ENCODE assay signal across 8 cellular contexts in genomic region chr2:43219383-43220228, GRCh38. TPM values are rescaled to one million over a fixed set of nuclear protein-coding genes. Genes with fewer than 3 reads are reported as not detected.
DNase-seq lines count a peak whose midpoint lies in the region; ATAC-seq and TF ChIP-seq lines count a peak whose summit lies in the region.

No MANE protein-coding gene starts in this region.

- ATAC-seq in GM18909 (IDR thresholded peaks at IDR 0.05; ENCODE audit: poor library complexity, unreplicated experiment) (peak; percentile 60), HG03135 (IDR thresholded peaks at IDR 0.05; ENCODE audit: unreplicated experiment) (peak; percentile 52)

- no peaks in the 10 kb centered on the region for H3K27me3 ChIP-seq in endocrine pancreas (ENCODE audit: control insufficient read depth, insufficient read depth, low read length)

- H3K4me1 ChIP-seq in endocrine pancreas (ENCODE audit: control insufficient read depth, insufficient read depth, low read length) (peaks cover 16% of the 10 kb centered on the region), mesodermal cell (ENCODE audit: control insufficient read depth, insufficient read depth, low read length, poor library complexity, severe bottlenecking) (peaks cover 51% of the 10 kb centered on the region)

- H3K9ac ChIP-seq in endocrine pancreas (ENCODE audit: control insufficient read depth, insufficient read depth, low read length): peak overlapping the region; percentile 62

- peak overlapping the region; percentile 96 for H3K27ac ChIP-seq in mesodermal cell (ENCODE audit: low read depth, low read length, severe bottlenecking)

- H3K9me3 ChIP-seq in endocrine pancreas (ENCODE audit: control insufficient read depth, low read length) (no peaks in the 10 kb centered on the region), mesodermal cell (ENCODE audit: control insufficient read depth, low read length) (no peaks in the 10 kb centered on the region)

- peak; percentile 6 for TF ChIP-seq CTCF in AG09309 (IDR thresholded peaks at IDR 0.05; ENCODE audit: control insufficient read depth, insufficient read depth, low read depth, low read length, missing control alignments)

- H3K4me3 ChIP-seq in AG09309 (ENCODE audit: control insufficient read depth, low read depth, low read length) (peak overlapping the region; percentile 34), endocrine pancreas (ENCODE audit: control insufficient read depth, insufficient read depth, low read length) (peak overlapping the region; percentile 49), mesodermal cell (ENCODE audit: extremely low read depth, insufficient read depth, low read length, poor library complexity, severe bottlenecking) (peak overlapping the region; percentile 30)

- H3K36me3 ChIP-seq in endocrine pancreas (ENCODE audit: control insufficient read depth, insufficient read depth, low read length) (no peaks in the 10 kb centered on the region), mesodermal cell (ENCODE audit: control insufficient read depth, insufficient read depth, low read length) (peaks cover 22% of the 10 kb centered on the region)

- 8 to 15% methylated on average over 23 to 29 of the region's 35 CpGs for WGBS in mesodermal cell (ENCODE audit: insufficient coverage in 2 of 2), 2 experiments

- DNase-seq in AG09309 (ENCODE audit: low read depth) (no peak), NOMO-1 treated with DMSO at 0.1 percent for 48 hours (lab: John Stamatoyannopoulos, UW; ENCODE audit: unreplicated experiment) (peak; percentile 92)
- DNase-seq in activated CD8-positive, alpha-beta memory T cell treated with anti-CD3 and anti-CD28 coated beads for 48 hours (ENCODE audit: low read depth in 2 of 3, low spot score in 2 of 3): peak; percentile 56 to 68 (median 62)
- peak; percentile 65 to 68 for DNase-seq in stimulated activated CD8-positive, alpha-beta memory T cell treated with anti-CD3 and anti-CD28 coated beads, Interleukin-2, amount 100 ng/mL, for 48 hours (ENCODE audit: low read depth in 2 of 2)

RNA-seq across cellular contexts. Expression of gene ZFP36L2, which starts 6.8 kb away (rescaled TPM):
- 59.1 TPM for polyA plus RNA-seq in mesodermal cell (2013, experiment 1 of 2)
- 51.5 TPM for polyA plus RNA-seq in mesodermal cell (2013, experiment 2 of 2)
